Comparison of ENCODE assay signal across 10 cellular contexts in the genomic region with DNA sequence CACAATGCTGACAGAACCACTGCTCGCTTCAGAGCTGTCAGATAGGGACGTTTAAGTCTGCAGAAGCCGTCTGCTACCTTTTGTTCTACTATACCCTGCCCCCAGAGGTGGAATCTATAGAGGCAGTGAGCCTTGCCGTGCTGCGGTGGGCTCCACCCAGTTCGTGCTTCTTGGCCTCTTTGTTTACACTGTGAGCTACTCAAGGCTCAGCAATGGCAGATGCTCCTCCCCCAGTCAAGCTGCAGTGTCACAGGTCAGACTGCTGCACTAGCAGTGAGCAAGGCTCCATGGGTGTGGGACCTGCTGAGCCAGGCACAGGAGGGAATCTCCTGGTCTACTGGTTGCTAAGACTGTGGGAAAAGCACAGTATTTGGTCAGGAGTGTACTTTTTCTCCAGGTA. TPM values are rescaled to one million over a fixed set of nuclear protein-coding genes. Genes with fewer than 3 reads are reported as not detected.
A peak's percentile ranks its signal among the peaks of the same experiment; 100 is the strongest.
DNase-seq lines count a peak whose midpoint lies in the region; ATAC-seq and TF ChIP-seq lines count a peak whose summit lies in the region.
"Had no signal": no experiment of that assay in that cellular context is flagged by ENCODE, and none has a peak within 500 bp of the region (broad histone marks: within the 10 kb centered on the region; RNA-seq: fewer than 3 reads in every experiment).

No MANE protein-coding gene starts in this region.

- 41 to 55% methylated on average over 5 to 6 of the region's 6 CpGs for WGBS in tibial nerve, 2 donors

- TF ChIP-seq POLR2A in tibial nerve (IDR thresholded peaks at IDR 0.05), result no peak

- H3K27me3 ChIP-seq in tibial nerve, result no peaks in the 10 kb centered on the region
- H3K27me3 ChIP-seq: ovary had no signal

- DNase-seq in Daoy (ENCODE audit: low read depth) (peak; percentile 67), NCI-H146 (lab: John Stamatoyannopoulos, UW) (peak; percentile 77), SW480 (ENCODE audit: low spot score) (peak; percentile 51), islet precursor cell (peak; percentile 92), NCI-H1092 (lab: John Stamatoyannopoulos, UW) (no peak), AG08396 (ENCODE audit: low spot score) (no peak), tibial nerve (ENCODE audit: low spot score in 2 of 2) (no peak)
- DNase-seq: activated T-cell treated with anti-CD3 and anti-CD28 coated beads, Interleukin-2, amount 50 U/mL, for 1 hour; ovary had no signal

- peaks cover 0 to 5% (median 0%) of the 10 kb centered on the region in 4 donors for H3K9me3 ChIP-seq in tibial nerve
- H3K9me3 ChIP-seq: ovary had no signal

- TF ChIP-seq CTCF in tibial nerve (IDR thresholded peaks at IDR 0.05), result no peak

- no peak for ATAC-seq in GM21529 (IDR thresholded peaks at IDR 0.05; ENCODE audit: unreplicated experiment)

- peaks cover 0 to 49% (median 20%) of the 10 kb centered on the region in 4 donors for H3K4me1 ChIP-seq in tibial nerve

- H3K36me3 ChIP-seq in tibial nerve, result no peaks in the 10 kb centered on the region
- H3K36me3 ChIP-seq: ovary had no signal

- H3K27ac ChIP-seq in tibial nerve, result peak overlapping the region in 1 of 4 donors; percentile 52
- H3K27ac ChIP-seq: ovary had no signal

- no peak for TF ChIP-seq EP300 in tibial nerve (IDR thresholded peaks at IDR 0.05)

- no peak overlapping the region for H3K4me3 ChIP-seq in tibial nerve
- H3K4me3 ChIP-seq: ovary had no signal

RNA-seq across cellular contexts. Expression of a gene that starts 47.1 kb away (rescaled TPM):
- total RNA-seq in Daoy (2014; rRNA removed; shearing (Covaris generic)), result 6.5 and 7.1 TPM in 2 replicates
- total RNA-seq in tibial nerve, result 100 to 1,000 TPM in 1 of 4 donors, 10 to 100 TPM in 3; 28.2 to 108 (median 43.7) TPM

RNA-seq across cellular contexts. Expression of a gene that starts 47.1 kb away (rescaled TPM):
- total RNA-seq in Daoy (2014; rRNA removed; shearing (Covaris generic)), result 19.9 and 21.3 TPM in 2 replicates
- 10 to 100 TPM; 53.0 to 77.7 (median 67.9) TPM for total RNA-seq in tibial nerve

Comparison
In these comparisons a context has a peak if more than half of its experiments do, and no peak if none do; other contexts are left out.
1. DNase-seq: peak in Daoy (single experiment), NCI-H146 (single experiment), SW480 (single experiment) and islet precursor cell (single experiment); none in NCI-H1092 (single experiment), AG08396 (single experiment) and tibial nerve (0 of 2).